ENCODE assay signal across 29 cellular contexts in genomic region chr6:10350720-10351119, GRCh38.
"Had no signal": no experiment of that assay in that cellular context is flagged by ENCODE, and none has a peak within 500 bp of the region (broad histone marks: within the 10 kb centered on the region; RNA-seq: fewer than 3 reads in every experiment).

No MANE protein-coding gene starts in this region.

- ATAC-seq: activated CD8-positive, alpha-beta T cell treated with anti-CD3 and anti-CD28 coated beads for 36 hours; activated T-cell treated with anti-CD3 and anti-CD28 coated beads, Interleukin-2, amount 50 U/mL, for 72 hours; activated T-helper 17 cell treated with anti-CD3 and anti-CD28 coated beads, Interleukin-2, amount 50 U/mL, for 72 hours; Panc1 had no signal

- H3K9ac ChIP-seq: SK-N-SH had no signal

- FAIRE-seq: TTC549 had no signal

- H3K4me3 ChIP-seq: MG63, SJSA1 had no signal

- H3K9me3 ChIP-seq: MG63, SK-N-SH had no signal

- H3K27me3 ChIP-seq: brain microvascular endothelial cell, MG63, SJSA1 had no signal

- H3K27ac ChIP-seq: brain microvascular endothelial cell, SJSA1 had no signal

- H3K4me2 ChIP-seq: SK-N-SH had no signal

- H3K36me3 ChIP-seq: brain microvascular endothelial cell, MG63, SJSA1 had no signal

- DNase-seq: activated CD4-positive, alpha-beta T cell treated with anti-CD3 and anti-CD28 coated beads, Interleukin-2, amount 10 ng/mL, durations not matched to agents 24 days and 14 days; activated CD4-positive, alpha-beta T cell treated with anti-CD3 and anti-CD28 coated beads, Interleukin-2, amount 50 U/mL, for 4 hours; activated CD8-positive, alpha-beta T cell treated with anti-CD3 and anti-CD28 coated beads for 36 hours; activated effector memory CD4-positive, alpha-beta T cell treated with anti-CD3 and anti-CD28 coated beads, Interleukin-2, amount 50 U/mL, for 16 hours; activated naive CD4-positive, alpha-beta T cell; activated naive CD4-positive, alpha-beta T cell treated with anti-CD3 and anti-CD28 coated beads, Interleukin-2, amount 50 U/mL, for 16 hours; activated naive CD8-positive, alpha-beta T cell treated with anti-CD3 and anti-CD28 coated beads for 36 hours; activated T-cell treated with anti-CD3 and anti-CD28 coated beads, Interleukin-2, amount 50 U/mL, for 1 hour; activated T-cell treated with anti-CD3 and anti-CD28 coated beads, Interleukin-2, amount 50 U/mL, for 72 hours; amniotic stem cell; aorta; brain microvascular endothelial cell; Kasumi-1; KG1; MG63; NCI-H1048; NCI-H1105 treated with DMSO at 0.1 percent for 48 hours; NCI-H1436; NCI-H1694; NCI-H1930; NCI-H345; NCI-H524 treated with DMSO at 0.1 percent for 48 hours; RPMI8226; SHP77 treated with DMSO at 0.1 percent for 48 hours; SK-N-SH had no signal
